In genomic region chr2:113185643-113186315, GRCh38 we compare ENCODE assay signal across 12 cellular contexts. TPM values are rescaled to one million over a fixed set of nuclear protein-coding genes. Genes with fewer than 3 reads are reported as not detected.
DNase-seq lines count a peak whose midpoint lies in the region; ATAC-seq and TF ChIP-seq lines count a peak whose summit lies in the region.
"Had no signal": no experiment of that assay in that cellular context is flagged by ENCODE, and none has a peak within 500 bp of the region (broad histone marks: within the 10 kb centered on the region; RNA-seq: fewer than 3 reads in every experiment).

No MANE protein-coding gene starts in this region.

- H3K9me3 ChIP-seq in right atrium auricular region, result no peaks in the 10 kb centered on the region
- no peaks in the 10 kb centered on the region for H3K9me3 ChIP-seq in lung (ENCODE audit: control insufficient read depth in 2 of 2, insufficient read depth in 1 of 2, low read length in 1 of 2)
- no peaks in the 10 kb centered on the region for H3K9me3 ChIP-seq in thyroid gland
- H3K9me3 ChIP-seq: SJSA1 had no signal

- TF ChIP-seq CTCF in right atrium auricular region (IDR thresholded peaks at IDR 0.05), result no peak
- TF ChIP-seq CTCF in lung (IDR thresholded peaks at IDR 0.05; ENCODE audit: control extremely low read depth, extremely low read depth), result no peak
- TF ChIP-seq CTCF in thyroid gland (IDR thresholded peaks at IDR 0.05), result no peak

- WGBS in lung, 2 donors, result 57 to 69% methylated on average over 9 of the region's 9 CpGs
- 23 to 29% methylated on average over 6 to 8 of the region's 9 CpGs for WGBS in thyroid gland, 2 donors

- H3K4me3 ChIP-seq in right atrium auricular region (no peak overlapping the region), lung (no peak overlapping the region), thyroid gland (replicated peaks in 1 of 3) (no peak overlapping the region)
- H3K4me3 ChIP-seq: SJSA1 had no signal

- no peak overlapping the region for H3K27ac ChIP-seq in right atrium auricular region
- no peak overlapping the region for H3K27ac ChIP-seq in lung (ENCODE audit: low read depth in 1 of 2, low read length in 1 of 2)
- H3K27ac ChIP-seq in thyroid gland, result peak overlapping the region; percentile 60 to 81 (median 77)
- H3K27ac ChIP-seq: SJSA1 had no signal

- H3K27me3 ChIP-seq in right atrium auricular region, result no peaks in the 10 kb centered on the region
- H3K27me3 ChIP-seq in lung (ENCODE audit: control insufficient read depth, insufficient read depth), result no peaks in the 10 kb centered on the region
- no peaks in the 10 kb centered on the region for H3K27me3 ChIP-seq in thyroid gland

- TF ChIP-seq POLR2A in thyroid gland (IDR thresholded peaks at IDR 0.05), result no peak

- H3K4me1 ChIP-seq in right atrium auricular region (no peaks in the 10 kb centered on the region), lung (ENCODE audit: control insufficient read depth in 2 of 2, insufficient read depth in 2 of 2, low read length in 2 of 2) (peaks cover 0 to 9% of the 10 kb centered on the region in 2 donors), thyroid gland (peaks cover 30 to 46% of the 10 kb centered on the region in 2 donors)
- H3K4me1 ChIP-seq: SJSA1 had no signal

- DNase-seq in Right ventricle myocardium superior (peak; percentile 64), right atrium auricular region (ENCODE audit: low spot score) (no peak), astrocyte of the hippocampus (ENCODE audit: low read depth, low spot score) (peak; percentile 44), lung (ENCODE audit: low spot score) (peak; percentile 72), thyroid gland (peak; percentile 97 to 98), NOMO-1 treated with dmso at 0.1 percent for 144 hours (lab: John Stamatoyannopoulos, UW; ENCODE audit: unreplicated experiment) (no peak), NCI-H748 (lab: John Stamatoyannopoulos, UW; ENCODE audit: unreplicated experiment) (no peak)
- DNase-seq in activated CD8-positive, alpha-beta memory T cell treated with anti-CD3 and anti-CD28 coated beads for 24 hours, result no peak
- DNase-seq: activated CD4-positive, alpha-beta T cell treated with anti-CD3 and anti-CD28 coated beads, Interleukin-2, amount 50 U/mL, for 4 hours; NCI-H82; small intestine had no signal

- no peaks in the 10 kb centered on the region for H3K36me3 ChIP-seq in right atrium auricular region
- peaks cover 0 to 2% of the 10 kb centered on the region in 2 donors for H3K36me3 ChIP-seq in lung (ENCODE audit: control insufficient read depth in 2 of 2, insufficient read depth in 2 of 2, low read length in 2 of 2)
- no peaks in the 10 kb centered on the region for H3K36me3 ChIP-seq in thyroid gland
- H3K36me3 ChIP-seq: SJSA1 had no signal

- intact Hi-C loops in Right ventricle myocardium superior (cut with DNase I), result no loop called here
- intact Hi-C loops in thyroid gland (cut with DNase I), result no loop called here

- ATAC-seq in Right ventricle myocardium superior (ENCODE audit: poor library complexity), result peak; percentile 69
- ATAC-seq in lung (ENCODE audit: insufficient read depth, low FRiP score), result no peak

RNA-seq across cellular contexts. Expression of gene PSD4, which starts 12.0 kb away (rescaled TPM):
- total RNA-seq in Right ventricle myocardium superior, result 2.6 TPM
- 1 to 10 TPM; 2.4 to 4.5 TPM for total RNA-seq in right atrium auricular region
- 10 to 100 TPM; 29.6 to 48.1 TPM for total RNA-seq in lung
- polyA plus RNA-seq in lung, result 10 to 100 TPM; 20.9 to 28.5 TPM
- total RNA-seq in thyroid gland, result 100 to 1,000 TPM in 3 of 4 donors, 10 to 100 TPM in 1; 63.7 to 136 (median 111) TPM

RNA-seq across cellular contexts. Expression of gene IL1RN, which starts 58.4 kb away (rescaled TPM):
- total RNA-seq in Right ventricle myocardium superior (0.51 TPM), right atrium auricular region (1 to 10 TPM in 1 of 2 donors, under 1 TPM in 1; 0.41 to 1.3 TPM), lung (10 to 100 TPM; 15.2 to 18.2 TPM), thyroid gland (1 to 10 TPM in 2 of 4 donors, under 1 TPM in 1, not detected in 1; 0.67 to 1.3 (median 1.3) TPM)
- polyA plus RNA-seq in lung, result 100 to 1,000 TPM in 1 of 2 donors, 1 to 10 TPM in 1; 9.6 to 850 TPM
- total RNA-seq: SJSA1 had no signal

Comparison
In these comparisons a context has a peak if more than half of its experiments do, and no peak if none do; other contexts are left out.
1. DNase-seq: peak in Right ventricle myocardium superior (single experiment), astrocyte of the hippocampus (single experiment), lung (single experiment) and thyroid gland (2 of 2); none in right atrium auricular region (single experiment), NOMO-1 treated with dmso at 0.1 percent for 144 hours (single experiment), activated CD8-positive, alpha-beta memory T cell treated with anti-CD3 and anti-CD28 coated beads for 24 hours (single experiment) and NCI-H748 (single experiment).
2. H3K27ac ChIP-seq: peak in thyroid gland (3 of 3); none in right atrium auricular region (0 of 2) and lung (0 of 2).
3. RNA of gene IL1RN, which starts 58.4 kb away (total RNA-seq): 15.2 to 18.2 TPM in lung; 0.41 to 1.3 TPM in right atrium auricular region, 0.67 to 1.3 TPM in thyroid gland and 0.51 TPM in Right ventricle myocardium superior (single experiment); every median in the first group is over 4 times any median in the second.